In the genomic region with DNA sequence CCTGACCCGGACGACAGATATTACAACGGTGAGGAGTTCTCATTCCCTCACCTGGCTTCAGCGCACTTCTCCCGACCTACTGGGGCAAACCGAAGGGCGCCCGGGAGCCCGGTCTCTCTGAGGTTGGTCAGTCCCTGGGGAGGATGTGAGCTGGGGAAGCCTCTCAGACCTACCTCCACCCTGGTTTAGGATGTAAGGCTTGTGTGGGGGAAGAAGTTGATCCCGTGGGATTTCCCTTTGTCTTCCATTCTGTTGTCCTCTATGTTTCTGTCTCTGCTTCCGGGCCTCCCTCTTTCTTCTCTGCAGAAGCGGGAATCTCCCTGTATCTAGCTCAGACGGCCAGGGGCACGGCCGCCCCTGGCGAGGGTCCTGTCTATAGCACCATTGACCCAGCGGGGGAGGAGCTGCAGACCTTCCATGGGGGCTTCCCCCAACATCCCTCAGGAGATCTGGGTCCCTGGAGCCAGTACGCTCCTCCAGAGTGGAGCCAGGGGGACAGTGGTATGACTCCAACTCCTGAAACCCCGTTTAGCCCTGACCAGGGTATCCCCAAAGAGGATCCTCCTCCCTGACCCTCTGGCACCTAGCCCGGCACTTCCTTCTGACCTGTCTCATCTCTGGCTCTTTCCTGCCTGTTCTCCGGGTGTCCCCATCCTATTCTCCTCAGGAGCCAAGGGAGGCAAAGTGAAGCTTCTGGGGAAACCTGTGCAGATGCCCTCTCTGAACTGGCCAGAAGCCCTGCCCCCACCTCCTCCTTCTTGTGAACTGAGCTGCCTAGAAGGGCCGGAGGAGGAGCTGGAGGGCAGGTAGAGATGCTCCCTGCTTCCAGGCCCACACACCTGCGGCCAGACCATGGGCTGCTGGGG, we compare ENCODE assay signal across 1 cellular context.
TF ChIP-seq lines count a peak whose summit lies in the region.

No MANE protein-coding gene starts in this region.

TF ChIP-seq in HEK293T, 16 proteins besides CTCF, POLR2A, EP300 and RAD21:
- TF ChIP-seq ELF4 (IDR thresholded peaks at IDR 0.05) (no peak), NFRKB (IDR thresholded peaks at IDR 0.05) (no peak), FOXA1 (IDR thresholded peaks at IDR 0.05) (no peak), TARDBP (IDR thresholded peaks at IDR 0.05) (no peak), FOXK2 (IDR thresholded peaks at IDR 0.05) (no peak), BHLHE40 (IDR thresholded peaks at IDR 0.05; ENCODE audit: borderline replicate concordance) (no peak), ARNT (IDR thresholded peaks at IDR 0.05) (no peak), HDGF (IDR thresholded peaks at IDR 0.05; ENCODE audit: borderline replicate concordance) (no peak), L3MBTL2 (conservative IDR thresholded peaks at IDR 0.05) (no peak), LEF1 (IDR thresholded peaks at IDR 0.05; ENCODE audit: borderline replicate concordance) (no peak), ZNF384 (IDR thresholded peaks at IDR 0.05) (no peak), CTBP1 (IDR thresholded peaks at IDR 0.05; ENCODE audit: borderline replicate concordance) (no peak), SUZ12 (IDR thresholded peaks at IDR 0.05) (no peak)
- TF ChIP-seq, protein P1, sequence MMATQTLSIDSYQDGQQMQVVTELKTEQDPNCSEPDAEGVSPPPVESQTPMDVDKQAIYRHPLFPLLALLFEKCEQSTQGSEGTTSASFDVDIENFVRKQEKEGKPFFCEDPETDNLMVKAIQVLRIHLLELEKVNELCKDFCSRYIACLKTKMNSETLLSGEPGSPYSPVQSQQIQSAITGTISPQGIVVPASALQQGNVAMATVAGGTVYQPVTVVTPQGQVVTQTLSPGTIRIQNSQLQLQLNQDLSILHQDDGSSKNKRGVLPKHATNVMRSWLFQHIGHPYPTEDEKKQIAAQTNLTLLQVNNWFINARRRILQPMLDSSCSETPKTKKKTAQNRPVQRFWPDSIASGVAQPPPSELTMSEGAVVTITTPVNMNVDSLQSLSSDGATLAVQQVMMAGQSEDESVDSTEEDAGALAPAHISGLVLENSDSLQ (IDR thresholded peaks at IDR 0.05) = no peak
